ENCODE assay signal across 15 cellular contexts in genomic region chr3:30696403-30696819, GRCh38.
DNase-seq lines count a peak whose midpoint lies in the region; ATAC-seq lines count a peak whose summit lies in the region.
"Had no signal": no experiment of that assay in that cellular context is flagged by ENCODE, and none has a peak within 500 bp of the region (broad histone marks: within the 10 kb centered on the region; RNA-seq: fewer than 3 reads in every experiment).

No MANE protein-coding gene starts in this region.

- H3K36me3 Mint-ChIP-seq in activated T-cell treated with anti-CD3 and anti-CD28 coated beads, Interleukin-2, amount 50 U/mL, for 24 hours (ENCODE audit: low read depth), result peaks cover 95% of the 10 kb centered on the region
- peaks cover 12 to 38% of the 10 kb centered on the region in 2 donors for H3K36me3 Mint-ChIP-seq in activated T-cell treated with anti-CD3 and anti-CD28 coated beads, Interleukin-2, amount 50 U/mL, for 72 hours (ENCODE audit: insufficient read depth in 2 of 2)
- peaks cover 75% of the 10 kb centered on the region for H3K36me3 Mint-ChIP-seq in activated CD8-positive, alpha-beta T cell treated with anti-CD3 and anti-CD28 coated beads, Interleukin-2, amount 10 ng/mL, durations not matched to agents 7 days and 5 days (ENCODE audit: low read depth)
- peaks cover 6 to 39% (median 15%) of the 10 kb centered on the region in 3 donors for H3K36me3 Mint-ChIP-seq in immature natural killer cell

- no peak overlapping the region for H3K4me3 ChIP-seq in skeletal muscle tissue (ENCODE audit: low read length in 3 of 3)
- H3K4me3 ChIP-seq: dorsolateral prefrontal cortex had no signal

- H3K27ac ChIP-seq in skeletal muscle tissue (ENCODE audit: low read depth, low read length), result peak overlapping the region; percentile 57
- H3K27ac ChIP-seq: dorsolateral prefrontal cortex had no signal

- H3K27me3 Mint-ChIP-seq in activated T-cell treated with anti-CD3 and anti-CD28 coated beads, Interleukin-2, amount 50 U/mL, for 24 hours, result no peaks in the 10 kb centered on the region
- no peaks in the 10 kb centered on the region for H3K27me3 Mint-ChIP-seq in activated T-cell treated with anti-CD3 and anti-CD28 coated beads, Interleukin-2, amount 50 U/mL, for 72 hours (ENCODE audit: low read depth)
- H3K27me3 Mint-ChIP-seq in activated CD8-positive, alpha-beta T cell treated with anti-CD3 and anti-CD28 coated beads, Interleukin-2, amount 10 ng/mL, durations not matched to agents 7 days and 5 days (ENCODE audit: low read depth), result no peaks in the 10 kb centered on the region
- no peaks in the 10 kb centered on the region for H3K27me3 Mint-ChIP-seq in immature natural killer cell (ENCODE audit: low read depth in 3 of 3)
- H3K27me3 Mint-ChIP-seq: activated CD4-positive, alpha-beta T cell treated with anti-CD3 and anti-CD28 coated beads, Interleukin-2, amount 10 ng/mL, durations not matched to agents 7 days and 5 days had no signal

- H3K4me1 Mint-ChIP-seq in activated T-cell treated with anti-CD3 and anti-CD28 coated beads, Interleukin-2, amount 50 U/mL, for 24 hours (ENCODE audit: low read depth), result peaks cover 54% of the 10 kb centered on the region
- peaks cover 34% of the 10 kb centered on the region for H3K4me1 Mint-ChIP-seq in activated T-cell treated with anti-CD3 and anti-CD28 coated beads, Interleukin-2, amount 50 U/mL, for 72 hours (ENCODE audit: low read depth)
- H3K4me1 Mint-ChIP-seq in activated CD8-positive, alpha-beta T cell treated with anti-CD3 and anti-CD28 coated beads, Interleukin-2, amount 10 ng/mL, durations not matched to agents 7 days and 5 days (ENCODE audit: low read depth), result peaks cover 23% of the 10 kb centered on the region
- peaks cover 23 to 48% of the 10 kb centered on the region in 2 donors for H3K4me1 Mint-ChIP-seq in immature natural killer cell

- H3K9ac ChIP-seq in skeletal muscle tissue (ENCODE audit: low read depth in 1 of 3, low read length in 3 of 3), result peak overlapping the region in 1 of 3 donors; percentile 37

- H3K27ac Mint-ChIP-seq in activated T-cell treated with anti-CD3 and anti-CD28 coated beads, Interleukin-2, amount 50 U/mL, for 24 hours, result peak overlapping the region; percentile 46
- H3K27ac Mint-ChIP-seq in activated T-cell treated with anti-CD3 and anti-CD28 coated beads, Interleukin-2, amount 50 U/mL, for 72 hours, result no peak overlapping the region
- peak overlapping the region; percentile 22 for H3K27ac Mint-ChIP-seq in activated CD8-positive, alpha-beta T cell treated with anti-CD3 and anti-CD28 coated beads, Interleukin-2, amount 10 ng/mL, durations not matched to agents 7 days and 5 days
- peak overlapping the region in 4 of 6 donors; percentile 16 to 50 (median 32) for H3K27ac Mint-ChIP-seq in immature natural killer cell
- H3K27ac Mint-ChIP-seq: activated CD4-positive, alpha-beta T cell treated with anti-CD3 and anti-CD28 coated beads, Interleukin-2, amount 10 ng/mL, durations not matched to agents 7 days and 5 days had no signal

- H3K9me3 ChIP-seq in skeletal muscle tissue (ENCODE audit: control insufficient read depth in 3 of 3, low read length in 3 of 3), result no peaks in the 10 kb centered on the region

- no peak for DNase-seq in activated T-cell treated with anti-CD3 and anti-CD28 coated beads, Interleukin-2, amount 50 U/mL, for 24 hours
- no peak for DNase-seq in activated T-cell treated with anti-CD3 and anti-CD28 coated beads, Interleukin-2, amount 50 U/mL, for 72 hours
- DNase-seq in activated CD8-positive, alpha-beta T cell treated with anti-CD3 and anti-CD28 coated beads, Interleukin-2, amount 10 ng/mL, durations not matched to agents 7 days and 5 days, result no peak
- no peak for DNase-seq in immature natural killer cell
- no peak for DNase-seq in SHP77 treated with DMSO at 0.1 percent for 48 hours (lab: John Stamatoyannopoulos, UW)
- DNase-seq in T-helper 2 cell, result no peak
- DNase-seq: activated CD4-positive, alpha-beta T cell treated with anti-CD3 and anti-CD28 coated beads, Interleukin-2, amount 10 ng/mL, durations not matched to agents 7 days and 5 days; COR-L47; dorsolateral prefrontal cortex; GDM1; KG1; NCI-H1417 treated with DMSO at 0.1 percent for 48 hours; NCI-H226 had no signal

- ATAC-seq in activated T-cell treated with anti-CD3 and anti-CD28 coated beads, Interleukin-2, amount 50 U/mL, for 72 hours (replicated peaks in 1 of 2), result no peak
- ATAC-seq in activated CD8-positive, alpha-beta T cell treated with anti-CD3 and anti-CD28 coated beads, Interleukin-2, amount 10 ng/mL, durations not matched to agents 7 days and 5 days, result no peak
- ATAC-seq in GM19395 (IDR thresholded peaks at IDR 0.05; ENCODE audit: unreplicated experiment), result no peak

- H3K36me3 ChIP-seq in skeletal muscle tissue (ENCODE audit: control insufficient read depth in 3 of 3, insufficient read depth in 3 of 3, low read length in 3 of 3), result peaks cover 5 to 18% (median 6%) of the 10 kb centered on the region in 3 donors

- H3K27me3 ChIP-seq in skeletal muscle tissue (ENCODE audit: control insufficient read depth in 3 of 3, insufficient read depth in 3 of 3, low read length in 3 of 3), result no peaks in the 10 kb centered on the region
- H3K27me3 ChIP-seq: dorsolateral prefrontal cortex had no signal

- POLR2A ChIA-PET in activated CD8-positive, alpha-beta T cell treated with anti-CD3 and anti-CD28 coated beads, Interleukin-2, amount 10 ng/mL, durations not matched to agents 7 days and 5 days (lab: Charles Lee), result interaction anchor here (0.9 kb wide), 1 partner anchor 36 kb away, joined by 3 read pairs; no protein-coding TSS in a partner anchor

- peaks cover 31 to 42% (median 34%) of the 10 kb centered on the region in 3 donors for H3K4me1 ChIP-seq in skeletal muscle tissue (ENCODE audit: control insufficient read depth in 3 of 3, insufficient read depth in 3 of 3, low read length in 3 of 3)

- H3K9me3 Mint-ChIP-seq in activated T-cell treated with anti-CD3 and anti-CD28 coated beads, Interleukin-2, amount 50 U/mL, for 24 hours, result no peaks in the 10 kb centered on the region
- H3K9me3 Mint-ChIP-seq in activated T-cell treated with anti-CD3 and anti-CD28 coated beads, Interleukin-2, amount 50 U/mL, for 72 hours, result no peaks in the 10 kb centered on the region
- peaks cover 6% of the 10 kb centered on the region for H3K9me3 Mint-ChIP-seq in activated CD8-positive, alpha-beta T cell treated with anti-CD3 and anti-CD28 coated beads, Interleukin-2, amount 10 ng/mL, durations not matched to agents 7 days and 5 days (ENCODE audit: insufficient read depth)
- no peaks in the 10 kb centered on the region for H3K9me3 Mint-ChIP-seq in immature natural killer cell
- H3K9me3 Mint-ChIP-seq: activated CD4-positive, alpha-beta T cell treated with anti-CD3 and anti-CD28 coated beads, Interleukin-2, amount 10 ng/mL, durations not matched to agents 7 days and 5 days had no signal

- H3K4me3 Mint-ChIP-seq in activated T-cell treated with anti-CD3 and anti-CD28 coated beads, Interleukin-2, amount 50 U/mL, for 24 hours, result no peak overlapping the region
- no peak overlapping the region for H3K4me3 Mint-ChIP-seq in activated T-cell treated with anti-CD3 and anti-CD28 coated beads, Interleukin-2, amount 50 U/mL, for 72 hours
- no peak overlapping the region for H3K4me3 Mint-ChIP-seq in activated CD8-positive, alpha-beta T cell treated with anti-CD3 and anti-CD28 coated beads, Interleukin-2, amount 10 ng/mL, durations not matched to agents 7 days and 5 days
- H3K4me3 Mint-ChIP-seq in immature natural killer cell, result no peak overlapping the region
- H3K4me3 Mint-ChIP-seq: activated CD4-positive, alpha-beta T cell treated with anti-CD3 and anti-CD28 coated beads, Interleukin-2, amount 10 ng/mL, durations not matched to agents 7 days and 5 days had no signal

- CTCF ChIA-PET in activated CD8-positive, alpha-beta T cell treated with anti-CD3 and anti-CD28 coated beads, Interleukin-2, amount 10 ng/mL, durations not matched to agents 7 days and 5 days (lab: Charles Lee), result interaction anchor here (0.6 to 5.4 kb wide), 5 partner anchors 19 to 655 kb away, joined by 3 to 27 read pairs (median 4); no protein-coding TSS in a partner anchor
